ENCODE assay signal across 18 cellular contexts in genomic region chr3:128083980-128084674, GRCh38. TPM values are rescaled to one million over a fixed set of nuclear protein-coding genes. Genes with fewer than 3 reads are reported as not detected.
DNase-seq lines count a peak whose midpoint lies in the region; ATAC-seq and TF ChIP-seq lines count a peak whose summit lies in the region.
"Had no signal": no experiment of that assay in that cellular context is flagged by ENCODE, and none has a peak within 500 bp of the region (broad histone marks: within the 10 kb centered on the region; RNA-seq: fewer than 3 reads in every experiment).

No MANE protein-coding gene starts in this region.

- peaks cover 3% of the 10 kb centered on the region for H3K4me1 Mint-ChIP-seq in nephron progenitor cell
- H3K4me1 Mint-ChIP-seq: naive thymus-derived CD8-positive, alpha-beta T cell had no signal

- H4K5ac ChIP-seq in mesendoderm (ENCODE audit: low read length) = no peak overlapping the region

- no peaks in the 10 kb centered on the region for H3K9me3 Mint-ChIP-seq in nephron progenitor cell
- H3K9me3 Mint-ChIP-seq: naive thymus-derived CD8-positive, alpha-beta T cell had no signal

- H3K23ac ChIP-seq in mesendoderm (ENCODE audit: low read length) = no peak overlapping the region

- H2BK5ac ChIP-seq in mesendoderm (ENCODE audit: low read length) = no peak overlapping the region

- no peaks in the 10 kb centered on the region for H3K36me3 ChIP-seq in body of pancreas (replicated peaks in 1 of 2; ENCODE audit: insufficient read depth in 1 of 2, low read depth in 2 of 2)
- H3K36me3 ChIP-seq in heart left ventricle = peaks cover 0 to 70% (median 19%) of the 10 kb centered on the region in 9 donors
- H3K36me3 ChIP-seq in prostate gland = no peaks in the 10 kb centered on the region
- peaks cover 10% of the 10 kb centered on the region for H3K36me3 ChIP-seq in mesendoderm (ENCODE audit: control insufficient read depth, insufficient read depth, low read length)

- no peaks in the 10 kb centered on the region for H3K27me3 ChIP-seq in body of pancreas
- H3K27me3 ChIP-seq in heart left ventricle = no peaks in the 10 kb centered on the region
- no peaks in the 10 kb centered on the region for H3K27me3 ChIP-seq in prostate gland (replicated peaks; ENCODE audit: insufficient read depth)
- no peaks in the 10 kb centered on the region for H3K27me3 ChIP-seq in mesendoderm (ENCODE audit: insufficient read depth, low read length, poor library complexity)
- H3K27me3 ChIP-seq: dorsolateral prefrontal cortex had no signal

- peaks cover 65% of the 10 kb centered on the region for H3K36me3 Mint-ChIP-seq in nephron progenitor cell (ENCODE audit: low read depth)

- H2BK15ac ChIP-seq in mesendoderm (replicated peaks; ENCODE audit: low read depth) = no peak overlapping the region

- H3K4me1 ChIP-seq in body of pancreas = peaks cover 49% of the 10 kb centered on the region
- peaks cover 0 to 62% (median 26%) of the 10 kb centered on the region in 12 donors for H3K4me1 ChIP-seq in heart left ventricle
- H3K4me1 ChIP-seq in prostate gland (replicated peaks) = peaks cover 14% of the 10 kb centered on the region
- H3K4me1 ChIP-seq in mesendoderm (ENCODE audit: control insufficient read depth, low read depth, low read length) = no peaks in the 10 kb centered on the region

- intact Hi-C loops in body of pancreas (cut with DNase I) = no loop called here
- intact Hi-C loops in heart left ventricle (cut with DNase I) = loop anchor here in 1 of 10 donors (10.0 kb wide), 1 partner anchor 241 kb away; no protein-coding TSS in a partner anchor
- intact Hi-C loops in prostate gland (cut with DNase I) = no loop called here

- WGBS in body of pancreas, 2 donors = 32 to 37% methylated on average over 9 of the region's 9 CpGs
- 35 to 45% (median 45%) methylated on average over 9 of the region's 9 CpGs for WGBS in heart left ventricle, 4 donors
- 42% methylated on average over 9 of the region's 9 CpGs for WGBS in prostate gland
- WGBS in mesendoderm (ENCODE audit: extremely low coverage, insufficient coverage, low lambda C conversion rate) = no CpG with 5 or more reads among the region's 9 CpGs

- H3K27me3 Mint-ChIP-seq in nephron progenitor cell (ENCODE audit: low read depth, poor library complexity) = no peaks in the 10 kb centered on the region
- H3K27me3 Mint-ChIP-seq: naive thymus-derived CD8-positive, alpha-beta T cell had no signal

- TF ChIP-seq POLR2A in body of pancreas (IDR thresholded peaks at IDR 0.05) (peak in 1 of 3 donors; percentile 34), heart left ventricle (IDR thresholded peaks at IDR 0.05) (no peak), prostate gland (IDR thresholded peaks at IDR 0.05) (no peak)

- H3K4ac ChIP-seq in mesendoderm (ENCODE audit: low read depth, low read length) = no peak overlapping the region

- no peak overlapping the region for H3K4me3 ChIP-seq in body of pancreas
- no peak overlapping the region for H3K4me3 ChIP-seq in heart left ventricle
- no peak overlapping the region for H3K4me3 ChIP-seq in prostate gland
- no peak overlapping the region for H3K4me3 ChIP-seq in mesendoderm (ENCODE audit: low read length)
- H3K4me3 ChIP-seq: dorsolateral prefrontal cortex had no signal

- H4K8ac ChIP-seq in mesendoderm (ENCODE audit: low read depth, low read length) = no peak overlapping the region

- no peak overlapping the region for H3K27ac Mint-ChIP-seq in nephron progenitor cell
- H3K27ac Mint-ChIP-seq: naive thymus-derived CD8-positive, alpha-beta T cell had no signal

- H3K9ac ChIP-seq in mesendoderm (ENCODE audit: low read length) = no peak overlapping the region

- no peak overlapping the region for H3K56ac ChIP-seq in mesendoderm (ENCODE audit: low read length)

- no peak overlapping the region for H3K4me3 Mint-ChIP-seq in nephron progenitor cell
- H3K4me3 Mint-ChIP-seq: naive thymus-derived CD8-positive, alpha-beta T cell had no signal

- no peaks in the 10 kb centered on the region for H3K79me2 ChIP-seq in mesendoderm (ENCODE audit: control insufficient read depth, insufficient read depth, low read length)

- no peak overlapping the region for H2BK120ac ChIP-seq in mesendoderm (ENCODE audit: low read depth, low read length)

- H3K79me1 ChIP-seq in mesendoderm (ENCODE audit: low read length) = no peaks in the 10 kb centered on the region

- ATAC-seq in body of pancreas = peak; percentile 90
- ATAC-seq in heart left ventricle = peak; percentile 77 to 82 (median 80)
- ATAC-seq in GM19467 (IDR thresholded peaks at IDR 0.05; ENCODE audit: unreplicated experiment) = no peak
- ATAC-seq: naive thymus-derived CD8-positive, alpha-beta T cell had no signal

- TF ChIP-seq CTCF in C4-2B (conservative IDR thresholded peaks at IDR 0.05) (no peak), body of pancreas (IDR thresholded peaks at IDR 0.05) (no peak), heart left ventricle (IDR thresholded peaks at IDR 0.05) (no peak), prostate gland (IDR thresholded peaks at IDR 0.05) (no peak), nephron progenitor cell (IDR thresholded peaks at IDR 0.05) (no peak)

- H3K18ac ChIP-seq in mesendoderm (ENCODE audit: low read length) = no peak overlapping the region

- DNase-seq in body of pancreas = peak; percentile 59 to 84 (median 72)
- DNase-seq in heart left ventricle = no peak
- DNase-seq in prostate gland (ENCODE audit: low spot score) = no peak
- DNase-seq in nephron progenitor cell = no peak
- DNase-seq in NCI-H146 treated with DMSO at 0.1 percent for 48 hours (lab: John Stamatoyannopoulos, UW; ENCODE audit: unreplicated experiment) = no peak
- no peak for DNase-seq in mesendoderm
- DNase-seq: activated CD4-positive, alpha-beta T cell treated with anti-CD3 and anti-CD28 coated beads, Interleukin-2, amount 50 U/mL, for 1 hour; amygdala; DMS79; dorsolateral prefrontal cortex; Kasumi-1; naive thymus-derived CD8-positive, alpha-beta T cell; NCI-H2029; NCI-H82; small intestine; T-helper 9 cell had no signal

- H3K27ac ChIP-seq in C4-2B = peak overlapping the region; percentile 97
- peak overlapping the region in 3 of 4 donors; percentile 55 to 79 (median 67) for H3K27ac ChIP-seq in body of pancreas
- peak overlapping the region in 11 of 12 donors; percentile 31 to 79 (median 65) for H3K27ac ChIP-seq in heart left ventricle
- H3K27ac ChIP-seq in prostate gland = peak overlapping the region; percentile 1 to 4
- H3K27ac ChIP-seq in mesendoderm (ENCODE audit: low read depth, low read length) = no peak overlapping the region
- H3K27ac ChIP-seq: dorsolateral prefrontal cortex had no signal

- H3K9me3 ChIP-seq in body of pancreas (no peaks in the 10 kb centered on the region), heart left ventricle (no peaks in the 10 kb centered on the region), prostate gland (no peaks in the 10 kb centered on the region)

- no peak overlapping the region for H3K4me2 ChIP-seq in mesendoderm (ENCODE audit: low read length)

- no peak overlapping the region for H2AK5ac ChIP-seq in mesendoderm (ENCODE audit: low read length)

RNA-seq across cellular contexts. Expression of gene SEC61A1, which starts 31.9 kb away (rescaled TPM):
- 100 to 1,000 TPM; 168 to 207 TPM for total RNA-seq in body of pancreas
- 100 to 1,000 TPM in 2 of 9 donors, 10 to 100 TPM in 7; 52.7 to 116 (median 78.2) TPM for total RNA-seq in heart left ventricle
- 100 to 1,000 TPM in 1 of 2 donors, 10 to 100 TPM in 1; 36.5 to 179 TPM for polyA plus RNA-seq in heart left ventricle
- 100 to 1,000 TPM; 166 to 195 TPM for total RNA-seq in prostate gland
- 140 TPM for polyA plus RNA-seq in mesendoderm (2013, experiment 1 of 2)
- polyA plus RNA-seq in mesendoderm (2013, experiment 2 of 2) = 137 TPM

RNA-seq across cellular contexts. Expression of gene RUVBL1, which starts 39.5 kb away (rescaled TPM):
- total RNA-seq in body of pancreas (10 to 100 TPM in 1 of 2 donors, 1 to 10 TPM in 1; 7.5 to 22.1 TPM), heart left ventricle (10 to 100 TPM; 19.1 to 39.9 (median 26.2) TPM), prostate gland (10 to 100 TPM; 24.0 to 28.1 TPM)
- polyA plus RNA-seq in heart left ventricle = 10 to 100 TPM; 14.1 to 44.6 TPM
- 80.0 TPM for polyA plus RNA-seq in mesendoderm (2013, experiment 1 of 2)
- polyA plus RNA-seq in mesendoderm (2013, experiment 2 of 2) = 79.2 TPM

Comparison
In these comparisons a context has a peak if more than half of its experiments do, and no peak if none do; other contexts are left out.
1. DNase-seq: peak in body of pancreas (4 of 4); none in heart left ventricle (0 of 5), prostate gland (single experiment), nephron progenitor cell (single experiment), NCI-H146 treated with DMSO at 0.1 percent for 48 hours (single experiment) and mesendoderm (single experiment).